8 cellular contexts compared by ENCODE assay signal in the genomic region with DNA sequence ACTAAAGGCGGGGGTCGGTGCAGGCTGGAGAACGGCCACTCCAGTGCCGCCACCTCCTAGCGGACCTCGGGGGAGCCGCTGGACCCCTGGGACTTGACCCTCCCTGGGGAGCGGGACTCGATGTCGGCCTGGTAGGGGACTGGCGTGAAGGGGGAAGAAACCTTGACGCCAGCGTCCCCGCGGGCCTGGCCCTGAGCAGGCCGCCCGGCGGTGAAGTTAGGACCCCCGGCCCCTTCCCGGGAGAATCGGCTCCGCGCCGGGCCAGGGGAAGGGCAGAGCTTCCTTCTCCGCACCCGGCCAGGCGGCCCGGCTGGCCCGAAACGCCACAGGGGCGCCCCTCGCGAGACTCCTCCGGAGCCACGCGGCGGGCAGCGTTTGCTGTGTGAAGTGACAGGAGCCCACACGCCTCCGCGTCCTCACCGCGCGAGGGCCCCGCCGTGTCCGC. TPM values are rescaled to one million over a fixed set of nuclear protein-coding genes. Genes with fewer than 3 reads are reported as not detected.
DNase-seq lines count a peak whose midpoint lies in the region; ATAC-seq and TF ChIP-seq lines count a peak whose summit lies in the region.

No MANE protein-coding gene starts in this region.

- H2AFZ ChIP-seq in parathyroid adenoma = peak overlapping the region; percentile 66

- H3K79me2 ChIP-seq in parathyroid adenoma = no peaks in the 10 kb centered on the region

- no peaks in the 10 kb centered on the region for H3K27me3 ChIP-seq in parathyroid adenoma (ENCODE audit: control insufficient read depth, insufficient read depth, low read length)

- peak overlapping the region; percentile 91 for H3K4me2 ChIP-seq in parathyroid adenoma (ENCODE audit: low read length)

- TF ChIP-seq CTCF in GM12875 (IDR thresholded peaks at IDR 0.05; ENCODE audit: borderline replicate concordance, insufficient read depth, low read depth, low read length) (no peak), fibroblast of the aortic adventitia (IDR thresholded peaks at IDR 0.05; ENCODE audit: insufficient read depth, low read length) (no peak), parathyroid adenoma (IDR thresholded peaks at IDR 0.05) (no peak)

- H3K36me3 ChIP-seq in parathyroid adenoma (ENCODE audit: control insufficient read depth, insufficient read depth, low read length) = no peaks in the 10 kb centered on the region

- no peaks in the 10 kb centered on the region for H3K9me3 Mint-ChIP-seq in activated CD4-positive, alpha-beta T cell treated with anti-CD3 and anti-CD28 coated beads, Interleukin-2, amount 10 ng/mL, durations not matched to agents 24 days and 14 days

- peak; percentile 24 for ATAC-seq in HG02970 (IDR thresholded peaks at IDR 0.05; ENCODE audit: low FRiP score, unreplicated experiment)

- H3K4me3 ChIP-seq in GM12875 (ENCODE audit: low read depth, low read length) = peak overlapping the region; percentile 70
- H3K4me3 ChIP-seq in fibroblast of the aortic adventitia (ENCODE audit: low read depth, low read length) = peak overlapping the region; percentile 82
- peak overlapping the region; percentile 70 for H3K4me3 ChIP-seq in parathyroid adenoma (ENCODE audit: low read depth, low read length)

- intact Hi-C loops in activated CD4-positive, alpha-beta T cell treated with anti-CD3 and anti-CD28 coated beads, Interleukin-2, amount 10 ng/mL, durations not matched to agents 24 days and 14 days (cut with micrococcal nuclease) = no loop called here

- H3K27me3 Mint-ChIP-seq in activated CD4-positive, alpha-beta T cell treated with anti-CD3 and anti-CD28 coated beads, Interleukin-2, amount 10 ng/mL, durations not matched to agents 24 days and 14 days = no peaks in the 10 kb centered on the region

- H3K4me3 Mint-ChIP-seq in activated CD4-positive, alpha-beta T cell treated with anti-CD3 and anti-CD28 coated beads, Interleukin-2, amount 10 ng/mL, durations not matched to agents 24 days and 14 days = peak overlapping the region; percentile 73

- peak overlapping the region; percentile 42 for H3K27ac ChIP-seq in parathyroid adenoma

- H3K4me1 ChIP-seq in parathyroid adenoma = peaks cover 13% of the 10 kb centered on the region

- peaks cover 4% of the 10 kb centered on the region for H3K4me1 Mint-ChIP-seq in activated CD4-positive, alpha-beta T cell treated with anti-CD3 and anti-CD28 coated beads, Interleukin-2, amount 10 ng/mL, durations not matched to agents 24 days and 14 days

- H3K9ac ChIP-seq in parathyroid adenoma = peak overlapping the region; percentile 83

- H3K27ac Mint-ChIP-seq in activated CD4-positive, alpha-beta T cell treated with anti-CD3 and anti-CD28 coated beads, Interleukin-2, amount 10 ng/mL, durations not matched to agents 24 days and 14 days = peak overlapping the region; percentile 25

- H3K36me3 Mint-ChIP-seq in activated CD4-positive, alpha-beta T cell treated with anti-CD3 and anti-CD28 coated beads, Interleukin-2, amount 10 ng/mL, durations not matched to agents 24 days and 14 days (ENCODE audit: low read depth) = peaks cover 10% of the 10 kb centered on the region

- DNase-seq in activated CD4-positive, alpha-beta T cell treated with anti-CD3 and anti-CD28 coated beads, Interleukin-2, amount 10 ng/mL, durations not matched to agents 24 days and 14 days = no peak
- DNase-seq in fibroblast of the aortic adventitia (ENCODE audit: low read depth) = no peak
- DNase-seq in NCI-H345 treated with DMSO at 0.1 percent for 48 hours (lab: John Stamatoyannopoulos, UW; ENCODE audit: unreplicated experiment) = no peak
- DNase-seq in amniotic stem cell (lab: John Stamatoyannopoulos, UW) = no peak
- DNase-seq in HuH-7 (ENCODE audit: low spot score) = no peak

- H3K9me3 ChIP-seq in parathyroid adenoma (ENCODE audit: control insufficient read depth, low read length) = no peaks in the 10 kb centered on the region

RNA-seq across cellular contexts. Expression of gene DUS1L, which starts 0.4 kb away (rescaled TPM):
- total RNA-seq in activated CD4-positive, alpha-beta T cell treated with anti-CD3 and anti-CD28 coated beads, Interleukin-2, amount 10 ng/mL, durations not matched to agents 24 days and 14 days = 230 and 232 TPM in 2 replicates
- total RNA-seq in fibroblast of the aortic adventitia (ENCODE audit: low replicate concordance) = 33.8 and 62.3 TPM in 2 replicates

RNA-seq across cellular contexts. Expression of gene GPS1, which starts 13.5 kb away (rescaled TPM):
- total RNA-seq in activated CD4-positive, alpha-beta T cell treated with anti-CD3 and anti-CD28 coated beads, Interleukin-2, amount 10 ng/mL, durations not matched to agents 24 days and 14 days = 117 and 118 TPM in 2 replicates
- 77.5 and 85.5 TPM in 2 replicates for total RNA-seq in fibroblast of the aortic adventitia (ENCODE audit: low replicate concordance)

RNA-seq across cellular contexts. Expression of gene RFNG, which starts 13.6 kb away (rescaled TPM):
- 21.4 and 30.8 TPM in 2 replicates for total RNA-seq in activated CD4-positive, alpha-beta T cell treated with anti-CD3 and anti-CD28 coated beads, Interleukin-2, amount 10 ng/mL, durations not matched to agents 24 days and 14 days
- total RNA-seq in fibroblast of the aortic adventitia (ENCODE audit: low replicate concordance) = 32.0 and 33.3 TPM in 2 replicates

RNA-seq across cellular contexts. Expression of gene DCXR, which starts 27.7 kb away (rescaled TPM):
- 128 TPM in 2 replicates for total RNA-seq in activated CD4-positive, alpha-beta T cell treated with anti-CD3 and anti-CD28 coated beads, Interleukin-2, amount 10 ng/mL, durations not matched to agents 24 days and 14 days
- 29.3 and 101 TPM in 2 replicates for total RNA-seq in fibroblast of the aortic adventitia (ENCODE audit: low replicate concordance)

RNA-seq across cellular contexts. Expression of gene FASN, which starts 32.8 kb away (rescaled TPM):
- total RNA-seq in activated CD4-positive, alpha-beta T cell treated with anti-CD3 and anti-CD28 coated beads, Interleukin-2, amount 10 ng/mL, durations not matched to agents 24 days and 14 days = 428 and 452 TPM in 2 replicates
- 65.2 and 100 TPM in 2 replicates for total RNA-seq in fibroblast of the aortic adventitia (ENCODE audit: low replicate concordance)
